15 cellular contexts compared by ENCODE assay signal in the genomic region with DNA sequence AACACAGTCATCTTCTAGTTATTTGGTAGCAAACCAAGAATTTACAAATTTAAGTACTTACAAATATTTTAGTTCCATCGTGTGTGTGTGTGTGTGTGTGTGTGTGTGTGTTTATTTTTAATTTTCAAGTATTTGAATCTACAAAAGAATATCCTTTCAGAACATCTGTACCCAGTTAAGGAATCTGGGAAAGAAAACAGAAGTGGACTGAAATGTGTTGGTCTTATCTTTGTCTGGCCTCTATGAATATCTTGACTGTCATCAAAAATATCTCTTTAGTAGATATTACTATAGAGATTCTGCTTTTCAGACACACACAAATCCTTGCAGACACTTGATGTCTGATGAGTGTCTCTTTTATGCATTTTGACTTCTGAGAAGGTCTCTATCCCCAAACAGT. TPM values are rescaled to one million over a fixed set of nuclear protein-coding genes. Genes with fewer than 3 reads are reported as not detected.
A peak's percentile ranks its signal among the peaks of the same experiment; 100 is the strongest.
DNase-seq lines count a peak whose midpoint lies in the region; ATAC-seq, FAIRE-seq and TF ChIP-seq lines count a peak whose summit lies in the region.
"Had no signal": no experiment of that assay in that cellular context is flagged by ENCODE, and none has a peak within 500 bp of the region (broad histone marks: within the 10 kb centered on the region; RNA-seq: fewer than 3 reads in every experiment).

No MANE protein-coding gene starts in this region.

- TF ChIP-seq POLR2A in prostate gland (IDR thresholded peaks at IDR 0.05) = no peak
- no peak for TF ChIP-seq POLR2A in heart left ventricle (IDR thresholded peaks at IDR 0.05)

- H3K4me3 ChIP-seq in BLaER1 (no peak overlapping the region), brain microvascular endothelial cell (ENCODE audit: low read depth, low read length) (no peak overlapping the region), prostate gland (no peak overlapping the region), heart left ventricle (no peak overlapping the region)

- H3K36me3 ChIP-seq in BLaER1 (no peaks in the 10 kb centered on the region), brain microvascular endothelial cell (replicated peaks) (no peaks in the 10 kb centered on the region), prostate gland (no peaks in the 10 kb centered on the region), heart left ventricle (no peaks in the 10 kb centered on the region)

- no peak overlapping the region for H3K4me3 Mint-ChIP-seq in naive thymus-derived CD8-positive, alpha-beta T cell

- DNase-seq in OCI-M1 (lab: John Stamatoyannopoulos, UW) (peak; percentile 12), brain microvascular endothelial cell (no peak), prostate gland (ENCODE audit: low spot score) (no peak), NCI-H510A treated with DMSO at 0.1 percent for 48 hours (lab: John Stamatoyannopoulos, UW) (no peak), heart left ventricle (no peak)
- DNase-seq in naive thymus-derived CD8-positive, alpha-beta T cell = no peak
- DNase-seq: COR-L47, IMR-90, NCI-H1930, NCI-H2171 treated with DMSO at 0.1 percent for 48 hours, NCI-H510A had no signal

- H3K27me3 Mint-ChIP-seq in naive thymus-derived CD8-positive, alpha-beta T cell = peaks cover 0 to 18% (median 0%) of the 10 kb centered on the region in 5 donors

- no peak overlapping the region for H3K27ac Mint-ChIP-seq in naive thymus-derived CD8-positive, alpha-beta T cell

- intact Hi-C loops in prostate gland (cut with DNase I) = no loop called here
- intact Hi-C loops in heart left ventricle (cut with DNase I) = no loop called here

- peaks cover 14% of the 10 kb centered on the region for H4K20me1 ChIP-seq in BLaER1

- H3K4me1 ChIP-seq in BLaER1 (peaks cover 78% of the 10 kb centered on the region), prostate gland (replicated peaks) (no peaks in the 10 kb centered on the region), heart left ventricle (peaks cover 0 to 9% (median 0%) of the 10 kb centered on the region in 12 donors)

- ATAC-seq in naive thymus-derived CD8-positive, alpha-beta T cell = no peak
- ATAC-seq in heart left ventricle = no peak

- peaks cover 0 to 11% (median 3%) of the 10 kb centered on the region in 3 donors for H3K36me3 Mint-ChIP-seq in naive thymus-derived CD8-positive, alpha-beta T cell

- no peaks in the 10 kb centered on the region for H3K9me3 Mint-ChIP-seq in naive thymus-derived CD8-positive, alpha-beta T cell

- in situ Hi-C loops in brain microvascular endothelial cell (cut with HindIII; ENCODE audit: low pct_ligation_motif_present, low sequenced_read_pairs) = no loop called here

- no peaks in the 10 kb centered on the region for H3K9me3 ChIP-seq in BLaER1
- H3K9me3 ChIP-seq in prostate gland = no peaks in the 10 kb centered on the region
- no peaks in the 10 kb centered on the region for H3K9me3 ChIP-seq in heart left ventricle

- H3K27ac ChIP-seq in BLaER1 = no peak overlapping the region
- peak overlapping the region; percentile 44 for H3K27ac ChIP-seq in brain microvascular endothelial cell
- H3K27ac ChIP-seq in prostate gland = no peak overlapping the region
- no peak overlapping the region for H3K27ac ChIP-seq in heart left ventricle
- H3K27ac ChIP-seq: C4-2B had no signal

- peak; percentile 47 for FAIRE-seq in islet of Langerhans (lab: Jason Lieb, UNC)
- FAIRE-seq: H54 had no signal

- no peak overlapping the region for H3K9ac ChIP-seq in BLaER1

- H3K4me2 ChIP-seq in BLaER1 = peak overlapping the region; percentile 86

- 39% methylated on average over 1 of the region's 1 CpG for WGBS in prostate gland
- 13 to 35% (median 25%) methylated on average over 1 of the region's 1 CpG for WGBS in heart left ventricle, 4 donors

- H3K4me1 Mint-ChIP-seq in naive thymus-derived CD8-positive, alpha-beta T cell = peaks cover 51 to 84% (median 70%) of the 10 kb centered on the region in 4 donors

- H3K27me3 ChIP-seq in BLaER1 (no peaks in the 10 kb centered on the region), brain microvascular endothelial cell (replicated peaks) (no peaks in the 10 kb centered on the region), prostate gland (replicated peaks; ENCODE audit: insufficient read depth) (no peaks in the 10 kb centered on the region), heart left ventricle (peaks cover 0 to 33% (median 7%) of the 10 kb centered on the region in 9 donors)

- TF ChIP-seq CTCF in brain microvascular endothelial cell (IDR thresholded peaks at IDR 0.05; ENCODE audit: low read depth, low read length, missing control alignments) (no peak), prostate gland (IDR thresholded peaks at IDR 0.05) (no peak), heart left ventricle (IDR thresholded peaks at IDR 0.05) (no peak)

- POLR2A ChIA-PET in naive thymus-derived CD8-positive, alpha-beta T cell (lab: Charles Lee) = no interaction called here

RNA-seq across cellular contexts. Expression of gene NRCAM, which starts 36.3 kb away (rescaled TPM):
- total RNA-seq in prostate gland = 1 to 10 TPM; 1.1 to 3.1 TPM
- total RNA-seq in naive thymus-derived CD8-positive, alpha-beta T cell = 10 to 100 TPM; 42.9 to 46.6 TPM
- 10 to 100 TPM; 11.1 to 18.2 (median 13.7) TPM for polyA plus RNA-seq in naive thymus-derived CD8-positive, alpha-beta T cell
- total RNA-seq in heart left ventricle = 1 to 10 TPM in 3 of 9 donors, under 1 TPM in 6; 0.07 to 2.5 (median 0.36) TPM
- polyA plus RNA-seq in heart left ventricle = under 1 TPM; 0.15 to 0.71 TPM

Comparison
In these comparisons a context has a peak if more than half of its experiments do, and no peak if none do; other contexts are left out.
1. RNA of gene NRCAM, which starts 36.3 kb away (total RNA-seq): 42.9 to 46.6 TPM in naive thymus-derived CD8-positive, alpha-beta T cell; 1.1 to 3.1 TPM in prostate gland and 0.07 to 2.5 TPM in heart left ventricle; every median in the first group is over 10 times any median in the second.